In genomic region chr20:63856111-63856511, GRCh38 we compare ENCODE assay signal across 1 cellular context.
TF ChIP-seq lines count a peak whose summit lies in the region.

No MANE protein-coding gene starts in this region.

TF ChIP-seq in HepG2, 621 proteins besides CTCF, POLR2A, EP300 and RAD21 (continues in another document):
- TF ChIP-seq NONO (IDR thresholded peaks at IDR 0.05) (no peak), NONO (CRISPR knock-in tag; conservative IDR thresholded peaks at IDR 0.05) (no peak), HNF4A (CRISPR knock-in tag; IDR thresholded peaks at IDR 0.05) (no peak), AGO2 (optimal IDR thresholded peaks at IDR 0.05; ENCODE audit: low read depth, low read length) (peak; percentile 17), ZNF777 (CRISPR knock-in tag; IDR thresholded peaks at IDR 0.05) (0 out of 2 replicates have a peak, but pooled peaks have one; percentile 20), FUBP1 (CRISPR knock-in tag; IDR thresholded peaks at IDR 0.05; ENCODE audit: borderline replicate concordance) (no peak), ZNF614 (CRISPR knock-in tag; IDR thresholded peaks at IDR 0.05; ENCODE audit: borderline replicate concordance) (no peak), IRX3 (CRISPR knock-in tag; IDR thresholded peaks at IDR 0.05; ENCODE audit: borderline replicate concordance, low read depth) (no peak), AGO1 (IDR thresholded peaks at IDR 0.05; ENCODE audit: low read depth, low read length, poor library complexity, severe bottlenecking) (peak; percentile 66), SIX1 (CRISPR knock-in tag; IDR thresholded peaks at IDR 0.05; ENCODE audit: borderline replicate concordance) (no peak), ZBTB7A (CRISPR knock-in tag; IDR thresholded peaks at IDR 0.05) (peak; percentile 62; the same call in 1 of the 2 replicates), ZNF441 (CRISPR knock-in tag; IDR thresholded peaks at IDR 0.05; ENCODE audit: borderline replicate concordance) (0 out of 2 replicates have a peak, but pooled peaks have one; percentile 32), ZNF3 (CRISPR knock-in tag; IDR thresholded peaks at IDR 0.05) (no peak), ZNF432 (CRISPR knock-in tag; IDR thresholded peaks at IDR 0.05; ENCODE audit: borderline replicate concordance) (no peak), SIN3B (IDR thresholded peaks at IDR 0.05; ENCODE audit: low read length) (no peak), ZNF619 (CRISPR knock-in tag; IDR thresholded peaks at IDR 0.05) (no peak), ELK4 (CRISPR knock-in tag; IDR thresholded peaks at IDR 0.05; ENCODE audit: borderline replicate concordance) (no peak), GATAD2A (CRISPR knock-in tag; IDR thresholded peaks at IDR 0.05) (no peak), KDM4B (CRISPR knock-in tag; IDR thresholded peaks at IDR 0.05) (no peak), CCAR2 (optimal IDR thresholded peaks at IDR 0.05; ENCODE audit: low read depth, low read length) (no peak), XBP1 (CRISPR knock-in tag; IDR thresholded peaks at IDR 0.05) (no peak), POLR2AphosphoS2 (IDR thresholded peaks at IDR 0.05; ENCODE audit: low read depth, low read length) (no peak), RXRA (CRISPR knock-in tag; IDR thresholded peaks at IDR 0.05) (0 out of 2 replicates have a peak, but pooled peaks have one; percentile 8), KDM5A (IDR thresholded peaks at IDR 0.05; ENCODE audit: borderline replicate concordance, low read length) (no peak), ZFP90 (CRISPR knock-in tag; IDR thresholded peaks at IDR 0.05; ENCODE audit: borderline replicate concordance) (peak; percentile 32; the same call in 1 of the 2 replicates), PRDM10 (CRISPR knock-in tag; IDR thresholded peaks at IDR 0.05; ENCODE audit: low read depth) (no peak), NPAS2 (CRISPR knock-in tag; IDR thresholded peaks at IDR 0.05; ENCODE audit: borderline replicate concordance) (no peak), ZNF329 (CRISPR knock-in tag; IDR thresholded peaks at IDR 0.05; ENCODE audit: low read depth) (no peak), TFDP1 (CRISPR knock-in tag; IDR thresholded peaks at IDR 0.05; ENCODE audit: borderline replicate concordance) (no peak), PPARG (CRISPR knock-in tag; conservative IDR thresholded peaks at IDR 0.05) (no peak), ZBTB7B (CRISPR knock-in tag; IDR thresholded peaks at IDR 0.05) (0 out of 2 replicates have a peak, but pooled peaks have one; percentile 10), ZNF670 (CRISPR knock-in tag; IDR thresholded peaks at IDR 0.05; ENCODE audit: borderline replicate concordance) (no peak), LRRFIP1 (CRISPR knock-in tag; conservative IDR thresholded peaks at IDR 0.05) (no peak), ZFX (CRISPR knock-in tag; IDR thresholded peaks at IDR 0.05; ENCODE audit: low read depth) (no peak; the same call in 1 of the 2 replicates), ZBTB38 (CRISPR knock-in tag; IDR thresholded peaks at IDR 0.05) (no peak), HOXA3 (CRISPR knock-in tag; IDR thresholded peaks at IDR 0.05) (0 out of 2 replicates have a peak, but pooled peaks have one; percentile 6), MYNN (CRISPR knock-in tag; IDR thresholded peaks at IDR 0.05; ENCODE audit: low read depth) (0 out of 2 replicates have a peak, but pooled peaks have one; percentile 50)
- TF ChIP-seq, protein P1, sequence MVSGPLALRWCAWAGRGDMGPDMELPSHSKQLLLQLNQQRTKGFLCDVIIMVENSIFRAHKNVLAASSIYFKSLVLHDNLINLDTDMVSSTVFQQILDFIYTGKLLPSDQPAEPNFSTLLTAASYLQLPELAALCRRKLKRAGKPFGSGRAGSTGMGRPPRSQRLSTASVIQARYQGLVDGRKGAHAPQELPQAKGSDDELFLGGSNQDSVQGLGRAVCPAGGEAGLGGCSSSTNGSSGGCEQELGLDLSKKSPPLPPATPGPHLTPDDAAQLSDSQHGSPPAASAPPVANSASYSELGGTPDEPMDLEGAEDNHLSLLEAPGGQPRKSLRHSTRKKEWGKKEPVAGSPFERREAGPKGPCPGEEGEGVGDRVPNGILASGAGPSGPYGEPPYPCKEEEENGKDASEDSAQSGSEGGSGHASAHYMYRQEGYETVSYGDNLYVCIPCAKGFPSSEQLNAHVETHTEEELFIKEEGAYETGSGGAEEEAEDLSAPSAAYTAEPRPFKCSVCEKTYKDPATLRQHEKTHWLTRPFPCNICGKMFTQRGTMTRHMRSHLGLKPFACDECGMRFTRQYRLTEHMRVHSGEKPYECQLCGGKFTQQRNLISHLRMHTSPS (CRISPR knock-in tag; IDR thresholded peaks at IDR 0.05; ENCODE audit: low read depth) = no peak
- TF ChIP-seq, protein P2, sequence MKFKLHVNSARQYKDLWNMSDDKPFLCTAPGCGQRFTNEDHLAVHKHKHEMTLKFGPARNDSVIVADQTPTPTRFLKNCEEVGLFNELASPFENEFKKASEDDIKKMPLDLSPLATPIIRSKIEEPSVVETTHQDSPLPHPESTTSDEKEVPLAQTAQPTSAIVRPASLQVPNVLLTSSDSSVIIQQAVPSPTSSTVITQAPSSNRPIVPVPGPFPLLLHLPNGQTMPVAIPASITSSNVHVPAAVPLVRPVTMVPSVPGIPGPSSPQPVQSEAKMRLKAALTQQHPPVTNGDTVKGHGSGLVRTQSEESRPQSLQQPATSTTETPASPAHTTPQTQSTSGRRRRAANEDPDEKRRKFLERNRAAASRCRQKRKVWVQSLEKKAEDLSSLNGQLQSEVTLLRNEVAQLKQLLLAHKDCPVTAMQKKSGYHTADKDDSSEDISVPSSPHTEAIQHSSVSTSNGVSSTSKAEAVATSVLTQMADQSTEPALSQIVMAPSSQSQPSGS (CRISPR knock-in tag; IDR thresholded peaks at IDR 0.05) = no peak
- TF ChIP-seq, protein P3, sequence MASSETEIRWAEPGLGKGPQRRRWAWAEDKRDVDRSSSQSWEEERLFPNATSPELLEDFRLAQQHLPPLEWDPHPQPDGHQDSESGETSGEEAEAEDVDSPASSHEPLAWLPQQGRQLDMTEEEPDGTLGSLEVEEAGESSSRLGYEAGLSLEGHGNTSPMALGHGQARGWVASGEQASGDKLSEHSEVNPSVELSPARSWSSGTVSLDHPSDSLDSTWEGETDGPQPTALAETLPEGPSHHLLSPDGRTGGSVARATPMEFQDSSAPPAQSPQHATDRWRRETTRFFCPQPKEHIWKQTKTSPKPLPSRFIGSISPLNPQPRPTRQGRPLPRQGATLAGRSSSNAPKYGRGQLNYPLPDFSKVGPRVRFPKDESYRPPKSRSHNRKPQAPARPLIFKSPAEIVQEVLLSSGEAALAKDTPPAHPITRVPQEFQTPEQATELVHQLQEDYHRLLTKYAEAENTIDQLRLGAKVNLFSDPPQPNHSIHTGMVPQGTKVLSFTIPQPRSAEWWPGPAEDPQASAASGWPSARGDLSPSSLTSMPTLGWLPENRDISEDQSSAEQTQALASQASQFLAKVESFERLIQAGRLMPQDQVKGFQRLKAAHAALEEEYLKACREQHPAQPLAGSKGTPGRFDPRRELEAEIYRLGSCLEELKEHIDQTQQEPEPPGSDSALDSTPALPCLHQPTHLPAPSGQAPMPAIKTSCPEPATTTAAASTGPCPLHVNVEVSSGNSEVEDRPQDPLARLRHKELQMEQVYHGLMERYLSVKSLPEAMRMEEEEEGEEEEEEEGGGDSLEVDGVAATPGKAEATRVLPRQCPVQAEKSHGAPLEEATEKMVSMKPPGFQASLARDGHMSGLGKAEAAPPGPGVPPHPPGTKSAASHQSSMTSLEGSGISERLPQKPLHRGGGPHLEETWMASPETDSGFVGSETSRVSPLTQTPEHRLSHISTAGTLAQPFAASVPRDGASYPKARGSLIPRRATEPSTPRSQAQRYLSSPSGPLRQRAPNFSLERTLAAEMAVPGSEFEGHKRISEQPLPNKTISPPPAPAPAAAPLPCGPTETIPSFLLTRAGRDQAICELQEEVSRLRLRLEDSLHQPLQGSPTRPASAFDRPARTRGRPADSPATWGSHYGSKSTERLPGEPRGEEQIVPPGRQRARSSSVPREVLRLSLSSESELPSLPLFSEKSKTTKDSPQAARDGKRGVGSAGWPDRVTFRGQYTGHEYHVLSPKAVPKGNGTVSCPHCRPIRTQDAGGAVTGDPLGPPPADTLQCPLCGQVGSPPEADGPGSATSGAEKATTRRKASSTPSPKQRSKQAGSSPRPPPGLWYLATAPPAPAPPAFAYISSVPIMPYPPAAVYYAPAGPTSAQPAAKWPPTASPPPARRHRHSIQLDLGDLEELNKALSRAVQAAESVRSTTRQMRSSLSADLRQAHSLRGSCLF (CRISPR knock-in tag; IDR thresholded peaks at IDR 0.05; ENCODE audit: borderline replicate concordance) = no peak
- TF ChIP-seq, protein P4, sequence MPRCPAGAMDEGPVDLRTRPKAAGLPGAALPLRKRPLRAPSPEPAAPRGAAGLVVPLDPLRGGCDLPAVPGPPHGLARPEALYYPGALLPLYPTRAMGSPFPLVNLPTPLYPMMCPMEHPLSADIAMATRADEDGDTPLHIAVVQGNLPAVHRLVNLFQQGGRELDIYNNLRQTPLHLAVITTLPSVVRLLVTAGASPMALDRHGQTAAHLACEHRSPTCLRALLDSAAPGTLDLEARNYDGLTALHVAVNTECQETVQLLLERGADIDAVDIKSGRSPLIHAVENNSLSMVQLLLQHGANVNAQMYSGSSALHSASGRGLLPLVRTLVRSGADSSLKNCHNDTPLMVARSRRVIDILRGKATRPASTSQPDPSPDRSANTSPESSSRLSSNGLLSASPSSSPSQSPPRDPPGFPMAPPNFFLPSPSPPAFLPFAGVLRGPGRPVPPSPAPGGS (CRISPR knock-in tag; IDR thresholded peaks at IDR 0.05) = peak; percentile 56; the same call in 1 of the 2 replicates
